ENCODE assay signal across 11 cellular contexts in genomic region chr20:57350086-57350710, GRCh38. TPM values are rescaled to one million over a fixed set of nuclear protein-coding genes. Genes with fewer than 3 reads are reported as not detected.
A peak's percentile ranks its signal among the peaks of the same experiment; 100 is the strongest.
DNase-seq lines count a peak whose midpoint lies in the region; ATAC-seq, FAIRE-seq and TF ChIP-seq lines count a peak whose summit lies in the region.
"Had no signal": no experiment of that assay in that cellular context is flagged by ENCODE, and none has a peak within 500 bp of the region (broad histone marks: within the 10 kb centered on the region; RNA-seq: fewer than 3 reads in every experiment).

No MANE protein-coding gene starts in this region.

- H2BK5ac ChIP-seq in IMR-90 (ENCODE audit: low read depth, low read length, poor library complexity, severe bottlenecking), result no peak overlapping the region

- H2BK15ac ChIP-seq in IMR-90 (ENCODE audit: low read depth, low read length), result no peak overlapping the region

- no peak overlapping the region for H2AK9ac ChIP-seq in IMR-90 (replicated peaks; ENCODE audit: low read depth, low read length, poor library complexity)

- peaks cover 0 to 3% of the 10 kb centered on the region in 2 donors for H3K27me3 Mint-ChIP-seq in CD4-positive, alpha-beta memory T cell
- H3K27me3 Mint-ChIP-seq in nephron progenitor cell (ENCODE audit: low read depth, poor library complexity), result peaks cover 4% of the 10 kb centered on the region

- H3K56ac ChIP-seq in IMR-90 (ENCODE audit: extremely low read depth, insufficient read depth, low read length), result no peak overlapping the region

- no peak overlapping the region for H3K4ac ChIP-seq in IMR-90 (ENCODE audit: low read depth, low read length)

- peaks cover 11 to 36% (median 23%) of the 10 kb centered on the region in 4 donors for H3K4me1 Mint-ChIP-seq in CD4-positive, alpha-beta memory T cell
- H3K4me1 Mint-ChIP-seq in nephron progenitor cell, result peaks cover 21% of the 10 kb centered on the region

- H3K4me3 Mint-ChIP-seq in CD4-positive, alpha-beta memory T cell, result peak overlapping the region; percentile 42 to 78 (median 68)
- H3K4me3 Mint-ChIP-seq in nephron progenitor cell, result peak overlapping the region; percentile 50

- H3K79me2 ChIP-seq in K562 (ENCODE audit: control insufficient read depth, insufficient read depth, low read length), result peaks cover 36% of the 10 kb centered on the region

- no peaks in the 10 kb centered on the region for H3K27me3 ChIP-seq in CD4-positive, alpha-beta memory T cell (ENCODE audit: insufficient read depth, low read length)
- no peaks in the 10 kb centered on the region for H3K27me3 ChIP-seq in IMR-90 (ENCODE audit: control insufficient read depth, insufficient read depth, low read length)
- H3K27me3 ChIP-seq in K562 (ENCODE audit: control insufficient read depth in 2 of 2, insufficient read depth in 2 of 2, low read length in 2 of 2), result no peaks in the 10 kb centered on the region

- DNase-seq in CD4-positive, alpha-beta memory T cell, result peak in 2 of 5 donors; percentile 4 to 6
- peak; percentile 23 for DNase-seq in IMR-90
- no peak for DNase-seq in K562 (ENCODE audit: extremely low read depth in 1 of 4, low spot score in 3 of 4)
- DNase-seq in nephron progenitor cell, result no peak
- no peak for DNase-seq in NCI-H69 (lab: John Stamatoyannopoulos, UW)
- DNase-seq in kidney glomerular epithelial cell (lab: John Stamatoyannopoulos, UW), result no peak
- no peak for DNase-seq in NCI-H510A (lab: John Stamatoyannopoulos, UW)
- no peak for DNase-seq in NCI-H2171 treated with DMSO at 0.1 percent for 48 hours (lab: John Stamatoyannopoulos, UW)

- BruUV-seq in IMR-90 (replicated peaks; lab: Mats Ljungman, UMichigan), result no TSS peak
- BruUV-seq in K562 (replicated peaks; lab: Mats Ljungman, UMichigan), result no TSS peak

- POLR2A ChIA-PET in CD4-positive, alpha-beta memory T cell (lab: Charles Lee; ENCODE audit: partially characterized antibody), result interaction anchor here (0.6 to 1.2 kb wide), 3 partner anchors 42 to 83 kb away, joined by 3 to 4 read pairs (median 3); no protein-coding TSS in a partner anchor
- POLR2A ChIA-PET in IMR-90 (lab: Charles Lee; ENCODE audit: unreplicated experiment) (no interaction called here), K562 (lab: Yijun Ruan, JAX) (interaction anchor here (0.6 to 1.3 kb wide), 3 partner anchors 9 to 134 kb away, joined by 3 to 4 read pairs (median 3); no protein-coding TSS in a partner anchor)

- TF ChIP-seq RAD21 in IMR-90 (IDR thresholded peaks at IDR 0.05; ENCODE audit: low read length) (no peak), K562 (CRISPR knock-in tag; conservative IDR thresholded peaks at IDR 0.05 in 1 of 2, IDR thresholded peaks at IDR 0.05 in 1 of 2) (no peak)

- H4K91ac ChIP-seq in IMR-90 (ENCODE audit: insufficient read depth, low read depth, low read length), result no peak overlapping the region

- H3K27ac Mint-ChIP-seq in CD4-positive, alpha-beta memory T cell, result peak overlapping the region; percentile 22 to 87 (median 81)
- no peak overlapping the region for H3K27ac Mint-ChIP-seq in nephron progenitor cell

- H3K9ac ChIP-seq in IMR-90 (ENCODE audit: low read depth, low read length) (no peak overlapping the region), K562 (ENCODE audit: insufficient read depth in 1 of 2, low read depth in 2 of 2, low read length in 2 of 2) (no peak overlapping the region)

- no peak overlapping the region for H2AK5ac ChIP-seq in IMR-90 (ENCODE audit: low read depth, low read length)

- H4K8ac ChIP-seq in IMR-90 (ENCODE audit: low read depth in 2 of 2, low read length in 2 of 2), result peak overlapping the region; percentile 4 to 68; a peak in 3 of 4 replicates

- H3K18ac ChIP-seq in IMR-90 (ENCODE audit: low read depth, low read length), result no peak overlapping the region

- H3K4me3 ChIP-seq in CD4-positive, alpha-beta memory T cell (ENCODE audit: low read length in 2 of 2), result no peak overlapping the region
- no peak overlapping the region for H3K4me3 ChIP-seq in IMR-90 (ENCODE audit: insufficient read depth, low read depth, low read length)
- H3K4me3 ChIP-seq in K562, result no peak overlapping the region

- H3K4me2 ChIP-seq in IMR-90 (ENCODE audit: low read depth, low read length), result no peak overlapping the region
- peak overlapping the region; percentile 43; the same call in 1 of the 2 replicates for H3K4me2 ChIP-seq in K562 (ENCODE audit: insufficient read depth, low read length)

- dilution Hi-C loops in IMR-90 (cut with HindIII; ENCODE audit: low sequenced_read_pairs, unreplicated experiment), result no loop called here

- no peak for FAIRE-seq in K562 (lab: Jason Lieb, UNC)

- H3K14ac ChIP-seq in IMR-90 (replicated peaks; ENCODE audit: low read depth, low read length), result no peak overlapping the region

- H3K4me1 ChIP-seq in CD4-positive, alpha-beta memory T cell (ENCODE audit: insufficient read depth, low read length), result peaks cover 23% of the 10 kb centered on the region
- peaks cover 3% of the 10 kb centered on the region; the same call in 1 of the 2 replicates for H3K4me1 ChIP-seq in IMR-90 (ENCODE audit: control insufficient read depth, insufficient read depth, low read length)
- H3K4me1 ChIP-seq in K562 (replicated peaks in 1 of 2; ENCODE audit: control insufficient read depth in 2 of 2, insufficient read depth in 2 of 2, low read length in 2 of 2), result peaks cover 7% of the 10 kb centered on the region in 2 experiments

- no peak for ATAC-seq in IMR-90 (ENCODE audit: low read depth)
- ATAC-seq in K562, result no peak

- no peaks in the 10 kb centered on the region for H3K9me3 ChIP-seq in CD4-positive, alpha-beta memory T cell (ENCODE audit: control insufficient read depth in 1 of 2, low read length in 2 of 2)
- H3K9me3 ChIP-seq in IMR-90 (ENCODE audit: control insufficient read depth, insufficient read depth, low read length) (no peaks in the 10 kb centered on the region), K562 (replicated peaks; ENCODE audit: control insufficient read depth, insufficient read depth, low read depth, low read length) (no peaks in the 10 kb centered on the region)

- TF ChIP-seq EP300 in K562 (IDR thresholded peaks at IDR 0.05; ENCODE audit: low read length), result no peak

- H3K27ac ChIP-seq in CD4-positive, alpha-beta memory T cell (ENCODE audit: low read depth, low read length), result no peak overlapping the region
- H3K27ac ChIP-seq in IMR-90 (ENCODE audit: insufficient read depth, low read length), result no peak overlapping the region
- no peak overlapping the region for H3K27ac ChIP-seq in K562 (ENCODE audit: extremely low read depth, low read depth, low read length)

- no CpG with 5 or more reads among the region's 16 CpGs for WGBS in IMR-90 (ENCODE audit: extremely low coverage in 2 of 2, insufficient read length in 1 of 2), 2 experiments
- 74% methylated on average over 11 of the region's 16 CpGs for WGBS in K562 (ENCODE audit: insufficient coverage, low coverage, missing lambda C conversion rate)

- H3K79me1 ChIP-seq in IMR-90 (ENCODE audit: low read depth in 1 of 2, low read length in 2 of 2), result peaks cover 14 to 31% of the 10 kb centered on the region in 2 experiments

- H4K20me1 ChIP-seq in IMR-90 (ENCODE audit: insufficient read depth, low read length) (peaks cover 14% of the 10 kb centered on the region), K562 (replicated peaks; ENCODE audit: control insufficient read depth, insufficient read depth, low read length) (peaks cover 10% of the 10 kb centered on the region)

- CTCF ChIA-PET in CD4-positive, alpha-beta memory T cell (lab: Charles Lee; ENCODE audit: partially characterized antibody), result interaction anchor here (0.9 to 3.2 kb wide), 3 partner anchors 10 to 800 kb away, joined by 3 to 19 read pairs (median 7); no protein-coding TSS in a partner anchor
- CTCF ChIA-PET in IMR-90 (lab: Yijun Ruan, JAX) (interaction anchor here (0.6 kb wide), 1 partner anchor 1475 kb away, joined by 3 read pairs; no protein-coding TSS in a partner anchor), K562 (lab: Yijun Ruan, JAX; ENCODE audit: low intra/inter-chr PET ratio) (no interaction called here)

- intact Hi-C loops in CD4-positive, alpha-beta memory T cell (cut with micrococcal nuclease), result loop anchor here (2.0 to 5.0 kb wide), 2 partner anchors 43 to 883 kb away; partner anchors contain the start of gene RTF2
- intact Hi-C loops in IMR-90 (cut with micrococcal nuclease) (no loop called here), K562 (cut with micrococcal nuclease) (no loop called here)

- H3K23ac ChIP-seq in IMR-90 (ENCODE audit: low read depth, low read length), result no peak overlapping the region

- H3K9me1 ChIP-seq in IMR-90 (ENCODE audit: insufficient read depth, low read length), result 0 out of 2 replicates have a peak, but pooled peaks cover 3% of the 10 kb centered on the region
- H3K9me1 ChIP-seq in K562 (ENCODE audit: control insufficient read depth, insufficient read depth, low read length), result no peaks in the 10 kb centered on the region

- peaks cover 17% of the 10 kb centered on the region for H3K36me3 ChIP-seq in CD4-positive, alpha-beta memory T cell (ENCODE audit: insufficient read depth, low read length)
- H3K36me3 ChIP-seq in IMR-90 (ENCODE audit: control insufficient read depth, insufficient read depth, low read length) (peaks cover 11% of the 10 kb centered on the region), K562 (ENCODE audit: control insufficient read depth, insufficient read depth, low read length) (peaks cover 34% of the 10 kb centered on the region)

- TF ChIP-seq POLR2A in IMR-90 (IDR thresholded peaks at IDR 0.05; ENCODE audit: low read depth, low read length) (no peak), K562 (conservative IDR thresholded peaks at IDR 0.05) (no peak)

- H2BK120ac ChIP-seq in IMR-90 (ENCODE audit: low read depth, low read length), result no peak overlapping the region

- in situ Hi-C loops in IMR-90 (cut with MboI; ENCODE audit: low sequenced_read_pairs) (loop anchor here (25.0 kb wide), 1 partner anchor 963 kb away; the partner anchor contains the start of genes AURKA and CSTF1), K562 (cut with MboI) (no loop called here)

- peaks cover 20 to 30% of the 10 kb centered on the region in 2 donors for H3K36me3 Mint-ChIP-seq in CD4-positive, alpha-beta memory T cell
- H3K36me3 Mint-ChIP-seq in nephron progenitor cell (ENCODE audit: low read depth), result peaks cover 21% of the 10 kb centered on the region

- H2AFZ ChIP-seq in IMR-90 (replicated peaks; ENCODE audit: low read length, poor library complexity), result peak overlapping the region; percentile 60
- peak overlapping the region; percentile 46; the same call in 1 of the 2 replicates for H2AFZ ChIP-seq in K562 (ENCODE audit: low read depth, low read length)

- no peak overlapping the region for H4K5ac ChIP-seq in IMR-90 (ENCODE audit: low read depth, low read length)

- H3K9me3 Mint-ChIP-seq in CD4-positive, alpha-beta memory T cell, result no peaks in the 10 kb centered on the region
- peaks cover 6% of the 10 kb centered on the region for H3K9me3 Mint-ChIP-seq in nephron progenitor cell

- H2BK20ac ChIP-seq in IMR-90 (ENCODE audit: low read depth, low read length), result no peak overlapping the region

- TF ChIP-seq CTCF in IMR-90 (conservative IDR thresholded peaks at IDR 0.05; ENCODE audit: low read depth, low read length) (no peak), K562 (IDR thresholded peaks at IDR 0.05 in 2 of 3, conservative IDR thresholded peaks at IDR 0.05 in 1 of 3; ENCODE audit: insufficient read depth in 2 of 3, low read depth in 1 of 3, low read length in 3 of 3) (no peak), nephron progenitor cell (IDR thresholded peaks at IDR 0.05) (no peak)

RNA-seq across cellular contexts. Expression of gene RAE1, which starts 0.9 kb away (rescaled TPM):
- 10 to 100 TPM; 30.9 to 33.8 TPM for total RNA-seq in CD4-positive, alpha-beta memory T cell
- polyA plus RNA-seq in CD4-positive, alpha-beta memory T cell, result 10 to 100 TPM; 31.7 to 43.9 TPM
- total RNA-seq in IMR-90 (2012; rRNA removed) (32.5 and 32.8 TPM in 2 replicates), K562 (2014; rRNA removed) (40.8 and 60.8 TPM in 2 replicates), K562 (2014; rRNA removed; fragmentation: Illumina TruSeq; extraction: Trizol) (77.7 and 81.1 TPM in 2 replicates), K562 (2015; rRNA removed; fragmentation: Illumina TruSeq; extraction: Trizol) (82.6 and 84.9 TPM in 2 replicates), K562 (2021) (68.7 and 70.5 TPM in 2 replicates)
- polyA plus RNA-seq in IMR-90 (2012; rRNA removed) (58.4 and 80.5 TPM in 2 replicates), K562 (2011; rRNA removed) (49.8 and 52.2 TPM in 2 replicates), K562 (2014; fragmentation: Illumina TruSeq; extraction: Trizol) (100 and 104 TPM in 2 replicates), K562 (2014; fragmentation: Nextera tagmentation; extraction: Ambion mirVana) (100 to 1,000 TPM; 223 to 248 TPM), K562 (2014; rRNA removed) (33.7 and 62.4 TPM in 2 replicates)
- polyA plus RNA-seq in IMR-90 (2012; cell fraction: cytosol; rRNA removed), result 15.2 and 24.2 TPM in 2 replicates
- 21.6 and 70.1 TPM in 2 replicates for polyA plus RNA-seq in IMR-90 (2012; cell fraction: nucleus; rRNA removed; ENCODE audit: low replicate concordance)
- total RNA-seq in K562 (2011; cell fraction: chromatin; rRNA removed; ENCODE audit: low replicate concordance), result 95.3 and 106 TPM in 2 replicates
- total RNA-seq in K562 (2011; cell fraction: nucleolus; rRNA removed), result 55.4 and 62.8 TPM in 2 replicates
- 67.5 and 71.1 TPM in 2 replicates for total RNA-seq in K562 (2011; cell fraction: nucleoplasm; rRNA removed)
- 54.7 and 109 TPM in 2 replicates for polyA plus RNA-seq in K562 (2011; cell fraction: cytosol; rRNA removed)
- 88.3 and 89.8 TPM in 2 replicates for polyA plus RNA-seq in K562 (2011; cell fraction: nucleus; rRNA removed)
- polyA plus RNA-seq in K562 (2012), result 45.2 and 61.8 TPM in 2 replicates
- polyA minus RNA-seq in K562 (2011; rRNA and poly(A)+ RNA removed), result 80.5 and 110 TPM in 2 replicates
- polyA minus RNA-seq in K562 (2011; cell fraction: cytosol; rRNA and poly(A)+ RNA removed), result 36.4 and 45.3 TPM in 2 replicates
- 55.3 and 89.0 TPM in 2 replicates for polyA minus RNA-seq in K562 (2011; cell fraction: nucleus; rRNA and poly(A)+ RNA removed)

RNA-seq across cellular contexts. Expression of gene SPO11, which starts 20.6 kb away (rescaled TPM):
- not detected for total RNA-seq in CD4-positive, alpha-beta memory T cell
- polyA plus RNA-seq in CD4-positive, alpha-beta memory T cell, result not detected
- total RNA-seq in IMR-90 (2012; rRNA removed), result not detected in 2 replicates
- not detected in 2 replicates for polyA plus RNA-seq in IMR-90 (2012; rRNA removed)
- polyA plus RNA-seq in IMR-90 (2012; cell fraction: cytosol; rRNA removed), result not detected in 2 replicates
- not detected in 2 replicates for polyA plus RNA-seq in IMR-90 (2012; cell fraction: nucleus; rRNA removed; ENCODE audit: low replicate concordance)
- total RNA-seq in K562 (2011; cell fraction: chromatin; rRNA removed; ENCODE audit: low replicate concordance), result not detected in 2 replicates
- total RNA-seq in K562 (2011; cell fraction: nucleolus; rRNA removed), result not detected in 2 replicates
- total RNA-seq in K562 (2011; cell fraction: nucleoplasm; rRNA removed), result not detected in 2 replicates
- total RNA-seq in K562 (2014; rRNA removed), result not detected in 2 replicates
- total RNA-seq in K562 (2014; rRNA removed; fragmentation: Illumina TruSeq; extraction: Trizol), result not detected in 2 replicates
- not detected in 2 replicates for total RNA-seq in K562 (2015; rRNA removed; fragmentation: Illumina TruSeq; extraction: Trizol)
- total RNA-seq in K562 (2021), result not detected in 2 replicates
- polyA plus RNA-seq in K562 (2011; rRNA removed), result not detected in 2 replicates
- not detected in 2 replicates for polyA plus RNA-seq in K562 (2011; cell fraction: cytosol; rRNA removed)
- polyA plus RNA-seq in K562 (2011; cell fraction: nucleus; rRNA removed), result not detected in 2 replicates
- polyA plus RNA-seq in K562 (2012), result not detected in 2 replicates
- not detected in 2 replicates for polyA plus RNA-seq in K562 (2014; fragmentation: Illumina TruSeq; extraction: Trizol)
- not detected for polyA plus RNA-seq in K562 (2014; fragmentation: Nextera tagmentation; extraction: Ambion mirVana)
- polyA plus RNA-seq in K562 (2014; rRNA removed), result not detected in 2 replicates
- polyA minus RNA-seq in K562 (2011; rRNA and poly(A)+ RNA removed), result not detected in 2 replicates
- polyA minus RNA-seq in K562 (2011; cell fraction: cytosol; rRNA and poly(A)+ RNA removed), result not detected in 2 replicates
- polyA minus RNA-seq in K562 (2011; cell fraction: nucleus; rRNA and poly(A)+ RNA removed), result not detected in 2 replicates
- total RNA-seq: dermis microvascular lymphatic vessel endothelial cell, H7, Right ventricle myocardium inferior had no signal

RNA-seq across cellular contexts. Expression of gene RBM38, which starts 41.0 kb away (rescaled TPM):
- 10 to 100 TPM; 76.0 to 79.6 TPM for total RNA-seq in CD4-positive, alpha-beta memory T cell
- polyA plus RNA-seq in CD4-positive, alpha-beta memory T cell, result 10 to 100 TPM; 33.1 to 97.8 TPM
- total RNA-seq in IMR-90 (2012; rRNA removed) (5.2 and 6.9 TPM in 2 replicates), K562 (2014; rRNA removed) (63.6 and 74.0 TPM in 2 replicates), K562 (2014; rRNA removed; fragmentation: Illumina TruSeq; extraction: Trizol) (10.9 and 12.3 TPM in 2 replicates), K562 (2015; rRNA removed; fragmentation: Illumina TruSeq; extraction: Trizol) (33.9 and 36.1 TPM in 2 replicates), K562 (2021) (82.4 and 83.4 TPM in 2 replicates)
- polyA plus RNA-seq in IMR-90 (2012; rRNA removed) (11.9 and 14.6 TPM in 2 replicates), K562 (2011; rRNA removed) (31.9 and 33.2 TPM in 2 replicates), K562 (2014; fragmentation: Illumina TruSeq; extraction: Trizol) (22.5 and 55.0 TPM in 2 replicates), K562 (2014; fragmentation: Nextera tagmentation; extraction: Ambion mirVana) (under 1 TPM; 0.28 to 0.39 TPM), K562 (2014; rRNA removed) (79.6 and 84.1 TPM in 2 replicates)
- 9.7 and 20.7 TPM in 2 replicates for polyA plus RNA-seq in IMR-90 (2012; cell fraction: cytosol; rRNA removed)
- polyA plus RNA-seq in IMR-90 (2012; cell fraction: nucleus; rRNA removed; ENCODE audit: low replicate concordance), result 10.0 and 19.1 TPM in 2 replicates
- total RNA-seq in K562 (2011; cell fraction: chromatin; rRNA removed; ENCODE audit: low replicate concordance), result 13.6 and 33.0 TPM in 2 replicates
- total RNA-seq in K562 (2011; cell fraction: nucleolus; rRNA removed), result 29.3 and 29.4 TPM in 2 replicates
- 21.9 and 24.7 TPM in 2 replicates for total RNA-seq in K562 (2011; cell fraction: nucleoplasm; rRNA removed)
- polyA plus RNA-seq in K562 (2011; cell fraction: cytosol; rRNA removed), result 44.2 and 145 TPM in 2 replicates
- 29.1 and 66.0 TPM in 2 replicates for polyA plus RNA-seq in K562 (2011; cell fraction: nucleus; rRNA removed)
- 54.8 and 56.8 TPM in 2 replicates for polyA plus RNA-seq in K562 (2012)
- polyA minus RNA-seq in K562 (2011; rRNA and poly(A)+ RNA removed), result 7.0 and 14.2 TPM in 2 replicates
- polyA minus RNA-seq in K562 (2011; cell fraction: cytosol; rRNA and poly(A)+ RNA removed), result 35.7 and 38.9 TPM in 2 replicates
- polyA minus RNA-seq in K562 (2011; cell fraction: nucleus; rRNA and poly(A)+ RNA removed), result 8.0 and 10.9 TPM in 2 replicates
